Comparison of ENCODE assay signal across 22 cellular contexts in genomic region chr14:25178255-25178654, GRCh38.
"Had no signal": no experiment of that assay in that cellular context is flagged by ENCODE, and none has a peak within 500 bp of the region (broad histone marks: within the 10 kb centered on the region; RNA-seq: fewer than 3 reads in every experiment).

No MANE protein-coding gene starts in this region.

- H3K4me1 ChIP-seq: lower lobe of right lung, pancreas, psoas muscle, right atrium auricular region, stomach, suprapubic skin, uterus had no signal

- H3K27me3 ChIP-seq: pancreas, right atrium auricular region, stomach, suprapubic skin, uterus had no signal

- H3K9me3 ChIP-seq: lower lobe of right lung, pancreas, right atrium auricular region, uterus had no signal

- H3K27ac ChIP-seq: dorsolateral prefrontal cortex, lower lobe of right lung, pancreas, psoas muscle, right atrium auricular region, skin epidermis, stomach, suprapubic skin, uterus, WERI-Rb-1 had no signal

- H3K36me3 ChIP-seq: lower lobe of right lung, pancreas, right atrium auricular region, stomach, suprapubic skin, uterus, WERI-Rb-1 had no signal

- ATAC-seq: activated T-cell treated with anti-CD3 and anti-CD28 coated beads, Interleukin-2, amount 50 U/mL, for 4 hours; effector memory CD8-positive, alpha-beta T cell; left lobe of liver; lower lobe of right lung; pancreas; psoas muscle; stimulated activated effector memory CD8-positive, alpha-beta T cell treated with anti-CD3 and anti-CD28 coated beads, Interleukin-12 subunit alpha, Interleukin-12 subunit beta, amount 100 ng/mL, for 72 hours had no signal

- H3K4me3 ChIP-seq: dorsolateral prefrontal cortex, lower lobe of right lung, pancreas, psoas muscle, right atrium auricular region, skin epidermis, stomach, suprapubic skin, uterus had no signal

- DNase-seq: activated CD4-positive, CD25-positive, alpha-beta regulatory T cell treated with anti-CD3 and anti-CD28 coated beads, Interleukin-2, amount 50 U/mL, for 72 hours; activated naive CD4-positive, alpha-beta T cell treated with Interleukin-2 at 50 U/mL for 16 hours; activated naive CD8-positive, alpha-beta T cell treated with anti-CD3 and anti-CD28 coated beads for 36 hours; activated T-cell treated with anti-CD3 and anti-CD28 coated beads, Interleukin-2, amount 50 U/mL, for 4 hours; dorsolateral prefrontal cortex; effector memory CD8-positive, alpha-beta T cell; kidney; lower lobe of right lung; nephron progenitor cell; pancreas; psoas muscle; stimulated activated CD4-positive, alpha-beta T cell treated with anti-CD3 and anti-CD28 coated beads, Interleukin-2, amount 100 ng/mL, for 24 hours; stomach; T-helper 1 cell; trophoblast cell; uterus; WERI-Rb-1 had no signal
